8 cellular contexts compared by ENCODE assay signal in genomic region chr1:151839457-151840409, GRCh38. TPM values are rescaled to one million over a fixed set of nuclear protein-coding genes. Genes with fewer than 3 reads are reported as not detected.
DNase-seq lines count a peak whose midpoint lies in the region; ATAC-seq, FAIRE-seq and TF ChIP-seq lines count a peak whose summit lies in the region.

Gene C2CD4D, minus strand, starts transcription at chr1:151839820. Its CDS starts 831 bp downstream, at chr1:151838989.

- H3K4me3 ChIP-seq in esophagus muscularis mucosa (peak within 1 kb of the TSS; percentile 56 to 65 (median 56)), subcutaneous abdominal adipose tissue (ENCODE audit: low read depth in 1 of 5, low read length in 5 of 5) (peak within 1 kb of the TSS; percentile 31 to 57 (median 45))

- intact Hi-C loops in esophagus muscularis mucosa (cut with DNase I), result loop anchor here (10.0 kb wide), 1 partner anchor 75 kb away; the partner anchor contains the start of gene MRPL9

- peaks cover 4 to 6% of the 10 kb centered on the region in 2 donors for H3K36me3 Mint-ChIP-seq in activated T-cell treated with anti-CD3 and anti-CD28 coated beads, Interleukin-2, amount 50 U/mL, for 72 hours (ENCODE audit: insufficient read depth in 2 of 2)
- no peaks in the 10 kb centered on the region for H3K36me3 Mint-ChIP-seq in nephron (ENCODE audit: low read depth)

- peaks cover 22 to 33% (median 31%) of the 10 kb centered on the region in 4 donors for H3K4me1 ChIP-seq in esophagus muscularis mucosa
- H3K4me1 ChIP-seq in subcutaneous abdominal adipose tissue (ENCODE audit: control insufficient read depth in 5 of 5, insufficient read depth in 5 of 5, low read length in 5 of 5), result peaks cover 0 to 27% (median 16%) of the 10 kb centered on the region in 5 donors

- peaks cover 37% of the 10 kb centered on the region for H3K4me1 Mint-ChIP-seq in activated T-cell treated with anti-CD3 and anti-CD28 coated beads, Interleukin-2, amount 50 U/mL, for 72 hours (ENCODE audit: low read depth)
- H3K4me1 Mint-ChIP-seq in nephron, result peaks cover 13% of the 10 kb centered on the region

- TF ChIP-seq CTCF in esophagus muscularis mucosa (IDR thresholded peaks at IDR 0.05), result no peak
- no peak for TF ChIP-seq CTCF in nephron (IDR thresholded peaks at IDR 0.05; ENCODE audit: unreplicated experiment in 3 of 3)

- peak within 1 kb of the TSS in 1 of 5 donors; percentile 7 for H3K9ac ChIP-seq in subcutaneous abdominal adipose tissue (ENCODE audit: low read length in 5 of 5)

- TF ChIP-seq POLR2A in esophagus muscularis mucosa (IDR thresholded peaks at IDR 0.05; ENCODE audit: low read depth), result no peak

- H3K27ac ChIP-seq in esophagus muscularis mucosa (replicated peaks in 1 of 4), result peak within 1 kb of the TSS in 2 of 4 donors; percentile 26 to 28
- H3K27ac ChIP-seq in subcutaneous abdominal adipose tissue (ENCODE audit: low read depth, low read length), result no peak within 1 kb of the TSS

- no peaks in the 10 kb centered on the region for H3K9me3 Mint-ChIP-seq in activated T-cell treated with anti-CD3 and anti-CD28 coated beads, Interleukin-2, amount 50 U/mL, for 72 hours
- peaks cover 3% of the 10 kb centered on the region for H3K9me3 Mint-ChIP-seq in nephron

- peak within 1 kb of the TSS; percentile 80 for H3K27ac Mint-ChIP-seq in activated T-cell treated with anti-CD3 and anti-CD28 coated beads, Interleukin-2, amount 50 U/mL, for 72 hours
- no peak within 1 kb of the TSS for H3K27ac Mint-ChIP-seq in nephron

- peak within 1 kb of the TSS; percentile 88 to 97 for H3K4me3 Mint-ChIP-seq in activated T-cell treated with anti-CD3 and anti-CD28 coated beads, Interleukin-2, amount 50 U/mL, for 72 hours
- H3K4me3 Mint-ChIP-seq in nephron, result peak within 1 kb of the TSS; percentile 75 to 78 (median 75)

- no peak for DNase-seq in GM18507 (ENCODE audit: extremely low spot score, insufficient read length, low read depth)
- DNase-seq in NCI-H2171 treated with DMSO at 0.1 percent for 48 hours (lab: John Stamatoyannopoulos, UW), result peak; percentile 37
- DNase-seq in activated T-cell treated with anti-CD3 and anti-CD28 coated beads, Interleukin-2, amount 50 U/mL, for 72 hours, result peak; percentile 78 to 84
- no peak for DNase-seq in esophagus muscularis mucosa (ENCODE audit: extremely low spot score)
- no peak for DNase-seq in RKO (ENCODE audit: low spot score)

- H3K36me3 ChIP-seq in esophagus muscularis mucosa (no peaks in the 10 kb centered on the region), subcutaneous abdominal adipose tissue (ENCODE audit: control insufficient read depth in 5 of 5, insufficient read depth in 5 of 5, low read length in 5 of 5) (no peaks in the 10 kb centered on the region)

- no peaks in the 10 kb centered on the region for H3K27me3 Mint-ChIP-seq in activated T-cell treated with anti-CD3 and anti-CD28 coated beads, Interleukin-2, amount 50 U/mL, for 72 hours (ENCODE audit: low read depth)
- H3K27me3 Mint-ChIP-seq in nephron (ENCODE audit: low read depth), result peaks cover 84% of the 10 kb centered on the region

- peaks cover 8 to 59% (median 21%) of the 10 kb centered on the region in 4 donors for H3K27me3 ChIP-seq in esophagus muscularis mucosa
- peaks cover 3 to 24% (median 22%) of the 10 kb centered on the region in 5 donors for H3K27me3 ChIP-seq in subcutaneous abdominal adipose tissue (ENCODE audit: control insufficient read depth in 5 of 5, insufficient read depth in 4 of 5, low read length in 5 of 5)

- peak; percentile 74 to 77 for ATAC-seq in activated T-cell treated with anti-CD3 and anti-CD28 coated beads, Interleukin-2, amount 50 U/mL, for 72 hours (replicated peaks in 1 of 2)
- no peak for ATAC-seq in GM21723 (IDR thresholded peaks at IDR 0.05; ENCODE audit: unreplicated experiment)

- 22% methylated on average over 28 of the region's 48 CpGs for WGBS in esophagus muscularis mucosa

- peak; percentile 41 for FAIRE-seq in GM18507 (lab: Jason Lieb, UNC)

- no peak for TF ChIP-seq EP300 in esophagus muscularis mucosa (IDR thresholded peaks at IDR 0.05)

- H3K9me3 ChIP-seq in esophagus muscularis mucosa (no peaks in the 10 kb centered on the region), subcutaneous abdominal adipose tissue (ENCODE audit: control insufficient read depth in 5 of 5, low read length in 5 of 5) (no peaks in the 10 kb centered on the region)

RNA-seq across cellular contexts. Expression of gene C2CD4D, which starts in this region (rescaled TPM):
- total RNA-seq in activated T-cell treated with anti-CD3 and anti-CD28 coated beads, Interleukin-2, amount 50 U/mL, for 72 hours, result 1 to 10 TPM; 2.1 to 4.4 TPM
- total RNA-seq in esophagus muscularis mucosa, result not detected

Comparison
In these comparisons a context has a peak if more than half of its experiments do, and no peak if none do; other contexts are left out.
1. DNase-seq: peak in NCI-H2171 treated with DMSO at 0.1 percent for 48 hours (single experiment) and activated T-cell treated with anti-CD3 and anti-CD28 coated beads, Interleukin-2, amount 50 U/mL, for 72 hours (2 of 2); none in GM18507 (single experiment), esophagus muscularis mucosa (single experiment) and RKO (single experiment).